13 cellular contexts compared by ENCODE assay signal in genomic region chr20:49185071-49185757, GRCh38. TPM values are rescaled to one million over a fixed set of nuclear protein-coding genes. Genes with fewer than 3 reads are reported as not detected.
DNase-seq lines count a peak whose midpoint lies in the region; TF ChIP-seq lines count a peak whose summit lies in the region.
"Had no signal": no experiment of that assay in that cellular context is flagged by ENCODE, and none has a peak within 500 bp of the region (broad histone marks: within the 10 kb centered on the region; RNA-seq: fewer than 3 reads in every experiment).

No MANE protein-coding gene starts in this region.

- BruUV-seq in A673 (replicated peaks; lab: Mats Ljungman, UMichigan) (no TSS peak), Calu3 (replicated peaks; lab: Mats Ljungman, UMichigan) (no TSS peak)

- no peak overlapping the region for H4K91ac ChIP-seq in mesenchymal stem cell (ENCODE audit: low read length)

- peak overlapping the region; percentile 30 for H3K27ac ChIP-seq in A673 (ENCODE audit: low read depth, low read length, poor library complexity, severe bottlenecking)
- H3K27ac ChIP-seq in mesenchymal stem cell (ENCODE audit: low read length, poor library complexity, severe bottlenecking): no peak overlapping the region
- H3K27ac ChIP-seq in spleen: no peak overlapping the region
- H3K27ac ChIP-seq in uterus: no peak overlapping the region

- no peak overlapping the region for H2AFZ ChIP-seq in mesenchymal stem cell (ENCODE audit: low read depth, low read length)

- peak overlapping the region; percentile 36 for H3K9ac ChIP-seq in mesenchymal stem cell (ENCODE audit: low read length)

- H3K4me1 Mint-ChIP-seq in Calu3 (ENCODE audit: low read depth, unreplicated experiment): peaks cover 50% of the 10 kb centered on the region
- peaks cover 50% of the 10 kb centered on the region for H3K4me1 Mint-ChIP-seq in activated T-helper 2 cell treated with anti-CD3 and anti-CD28 coated beads, Interferon-gamma antibody, Interleukin-2, Interleukin-4, amounts not matched to agents 10 μg/mL and 5 μg/mL and 100 μg/mL, durations not matched to agents 14 hours and 24 hours and 36 hours (ENCODE audit: low read depth)

- no peaks in the 10 kb centered on the region for H3K79me1 ChIP-seq in mesenchymal stem cell (replicated peaks; ENCODE audit: low read length, poor library complexity, severe bottlenecking)

- H2BK120ac ChIP-seq in mesenchymal stem cell (ENCODE audit: low read depth, low read length): no peak overlapping the region

- H2BK5ac ChIP-seq in mesenchymal stem cell (ENCODE audit: low read depth, low read length, poor library complexity, severe bottlenecking): no peak overlapping the region

- H3K4me2 ChIP-seq in mesenchymal stem cell (ENCODE audit: low read length, poor library complexity, severe bottlenecking): no peak overlapping the region

- no peak overlapping the region for H3K4me3 ChIP-seq in A673 (ENCODE audit: low read depth, low read length, poor library complexity, severe bottlenecking)
- no peak overlapping the region for H3K4me3 ChIP-seq in mesenchymal stem cell (ENCODE audit: insufficient read depth in 1 of 2, low read depth in 1 of 2, low read length in 2 of 2)
- no peak overlapping the region for H3K4me3 ChIP-seq in spleen
- no peak overlapping the region for H3K4me3 ChIP-seq in uterus

- no peak for DNase-seq in A673 (ENCODE audit: low spot score)
- DNase-seq in Calu3: no peak
- DNase-seq in activated T-helper 2 cell treated with anti-CD3 and anti-CD28 coated beads, Interferon-gamma antibody, Interleukin-2, Interleukin-4, amounts not matched to agents 10 μg/mL and 5 μg/mL and 100 μg/mL, durations not matched to agents 14 hours and 24 hours and 36 hours (ENCODE audit: low spot score): no peak
- no peak for DNase-seq in mesenchymal stem cell
- DNase-seq in SHP77 (lab: John Stamatoyannopoulos, UW): no peak
- no peak for DNase-seq in spleen
- DNase-seq in uterus: no peak
- DNase-seq in inferior parietal cortex (ENCODE audit: extremely low spot score): no peak
- DNase-seq: naive B cell; NCI-H1436; NCI-H82; stimulated activated CD4-positive, alpha-beta T cell treated with anti-CD3 and anti-CD28 coated beads, Interleukin-15, amount 100 ng/mL, for 24 hours had no signal

- no peak overlapping the region for H3K23ac ChIP-seq in mesenchymal stem cell (ENCODE audit: low read length in 2 of 2)

- no peaks in the 10 kb centered on the region for H3K27me3 ChIP-seq in A673 (replicated peaks; ENCODE audit: insufficient read depth, low read depth, low read length, poor library complexity)
- H3K27me3 ChIP-seq in mesenchymal stem cell (ENCODE audit: control insufficient read depth in 1 of 2, insufficient read depth in 1 of 2, low read length in 2 of 2): no peaks in the 10 kb centered on the region
- no peaks in the 10 kb centered on the region for H3K27me3 ChIP-seq in spleen (replicated peaks in 1 of 7)
- H3K27me3 ChIP-seq in uterus: no peaks in the 10 kb centered on the region

- H3K4me3 Mint-ChIP-seq in Calu3 (ENCODE audit: low read depth, unreplicated experiment): peak overlapping the region; percentile 97
- H3K4me3 Mint-ChIP-seq in activated T-helper 2 cell treated with anti-CD3 and anti-CD28 coated beads, Interferon-gamma antibody, Interleukin-2, Interleukin-4, amounts not matched to agents 10 μg/mL and 5 μg/mL and 100 μg/mL, durations not matched to agents 14 hours and 24 hours and 36 hours (ENCODE audit: low read depth): peak overlapping the region; percentile 52
- H3K4me3 Mint-ChIP-seq: CD14-positive monocyte had no signal

- H3K36me3 ChIP-seq in A673 (ENCODE audit: insufficient read depth, low read length, poor library complexity, severe bottlenecking) (no peaks in the 10 kb centered on the region), mesenchymal stem cell (ENCODE audit: control insufficient read depth in 1 of 2, insufficient read depth in 2 of 2, low read depth in 1 of 2, low read length in 2 of 2) (peaks cover 0 to 5% of the 10 kb centered on the region in 2 experiments), spleen (peaks cover 0 to 7% (median 0%) of the 10 kb centered on the region in 6 donors), uterus (no peaks in the 10 kb centered on the region)

- H3K18ac ChIP-seq in mesenchymal stem cell (ENCODE audit: low read depth in 1 of 2, low read length in 2 of 2): no peak overlapping the region

- TF ChIP-seq POLR2A in spleen (IDR thresholded peaks at IDR 0.05): no peak
- TF ChIP-seq POLR2A in uterus (IDR thresholded peaks at IDR 0.05): no peak

- H3K27me3 Mint-ChIP-seq in Calu3 (ENCODE audit: unreplicated experiment): peaks cover 12% of the 10 kb centered on the region
- H3K27me3 Mint-ChIP-seq in activated T-helper 2 cell treated with anti-CD3 and anti-CD28 coated beads, Interferon-gamma antibody, Interleukin-2, Interleukin-4, amounts not matched to agents 10 μg/mL and 5 μg/mL and 100 μg/mL, durations not matched to agents 14 hours and 24 hours and 36 hours (ENCODE audit: low read depth): peaks cover 2% of the 10 kb centered on the region

- no peaks in the 10 kb centered on the region for H3K9me3 Mint-ChIP-seq in Calu3 (ENCODE audit: low read depth, unreplicated experiment)
- H3K9me3 Mint-ChIP-seq in activated T-helper 2 cell treated with anti-CD3 and anti-CD28 coated beads, Interferon-gamma antibody, Interleukin-2, Interleukin-4, amounts not matched to agents 10 μg/mL and 5 μg/mL and 100 μg/mL, durations not matched to agents 14 hours and 24 hours and 36 hours: no peaks in the 10 kb centered on the region
- H3K9me3 Mint-ChIP-seq: CD14-positive monocyte, naive B cell had no signal

- H3K9me3 ChIP-seq in A673 (ENCODE audit: low read depth, low read length, poor library complexity, severe bottlenecking) (no peaks in the 10 kb centered on the region), mesenchymal stem cell (ENCODE audit: control insufficient read depth, low read length) (no peaks in the 10 kb centered on the region), spleen (no peaks in the 10 kb centered on the region), uterus (no peaks in the 10 kb centered on the region)

- H3K4me1 ChIP-seq in A673 (ENCODE audit: insufficient read depth, low read length, poor library complexity, severe bottlenecking) (peaks cover 29% of the 10 kb centered on the region), mesenchymal stem cell (ENCODE audit: control insufficient read depth, insufficient read depth, low read depth, low read length) (peaks cover 10% of the 10 kb centered on the region), spleen (peaks cover 10 to 80% (median 59%) of the 10 kb centered on the region in 6 donors), uterus (peaks cover 0 to 3% of the 10 kb centered on the region in 2 donors)

- H3K36me3 Mint-ChIP-seq in Calu3 (ENCODE audit: insufficient read depth, unreplicated experiment): peaks cover 39% of the 10 kb centered on the region
- peaks cover 36% of the 10 kb centered on the region for H3K36me3 Mint-ChIP-seq in activated T-helper 2 cell treated with anti-CD3 and anti-CD28 coated beads, Interferon-gamma antibody, Interleukin-2, Interleukin-4, amounts not matched to agents 10 μg/mL and 5 μg/mL and 100 μg/mL, durations not matched to agents 14 hours and 24 hours and 36 hours (ENCODE audit: low read depth)
- H3K36me3 Mint-ChIP-seq: naive B cell had no signal

- H3K27ac Mint-ChIP-seq in Calu3 (ENCODE audit: unreplicated experiment): peak overlapping the region; percentile 84
- H3K27ac Mint-ChIP-seq in activated T-helper 2 cell treated with anti-CD3 and anti-CD28 coated beads, Interferon-gamma antibody, Interleukin-2, Interleukin-4, amounts not matched to agents 10 μg/mL and 5 μg/mL and 100 μg/mL, durations not matched to agents 14 hours and 24 hours and 36 hours: peak overlapping the region; percentile 52

- CTCF ChIA-PET in A673 (lab: Charles Lee) (no interaction called here), Calu3 (lab: Charles Lee) (interaction anchor here (0.8 to 1.9 kb wide), 3 partner anchors 32 to 91 kb away, joined by 3 to 5 read pairs (median 5); no protein-coding TSS in a partner anchor)

- no peak overlapping the region for H2BK12ac ChIP-seq in mesenchymal stem cell (ENCODE audit: low read length in 2 of 2)

- POLR2A ChIA-PET in A673 (lab: Charles Lee; ENCODE audit: low non-redundant PET): interaction anchor here (0.6 kb wide), 2 partner anchors 65 to 507 kb away, joined by 5 to 6 read pairs; no protein-coding TSS in a partner anchor

- H3K14ac ChIP-seq in mesenchymal stem cell (ENCODE audit: low read length in 2 of 2): no peak overlapping the region

- no peak overlapping the region for H3K4ac ChIP-seq in mesenchymal stem cell (ENCODE audit: low read depth in 1 of 2, low read length in 2 of 2)

- H4K8ac ChIP-seq in mesenchymal stem cell (ENCODE audit: low read length): no peak overlapping the region

- TF ChIP-seq CTCF in A673 (conservative IDR thresholded peaks at IDR 0.05; ENCODE audit: low read depth, low read length) (no peak), Calu3 (IDR thresholded peaks at IDR 0.05; ENCODE audit: unreplicated experiment) (no peak), spleen (IDR thresholded peaks at IDR 0.05 in 8 of 11, conservative IDR thresholded peaks at IDR 0.05 in 3 of 11) (no peak), uterus (IDR thresholded peaks at IDR 0.05) (no peak)

- WGBS in mesenchymal stem cell: 87% methylated on average over 2 of the region's 6 CpGs
- WGBS in spleen, 5 donors: 67 to 83% (median 74%) methylated on average over 6 of the region's 6 CpGs

- H2BK15ac ChIP-seq in mesenchymal stem cell (ENCODE audit: low read depth, poor library complexity, severe bottlenecking): no peak overlapping the region

- no peak overlapping the region for H2AK5ac ChIP-seq in mesenchymal stem cell (ENCODE audit: low read length, severe bottlenecking)

- intact Hi-C loops in A673 (cut with micrococcal nuclease; ENCODE audit: unreplicated experiment) (no loop called here), Calu3 (cut with micrococcal nuclease; ENCODE audit: unreplicated experiment) (no loop called here), spleen (cut with DNase I; ENCODE audit: low total_unique reads) (no loop called here), uterus (cut with DNase I; ENCODE audit: low total_unique reads) (no loop called here)
- intact Hi-C loops in activated T-helper 2 cell treated with anti-CD3 and anti-CD28 coated beads, Interferon-gamma antibody, Interleukin-2, Interleukin-4, amounts not matched to agents 10 μg/mL and 5 μg/mL and 100 μg/mL, durations not matched to agents 14 hours and 24 hours and 36 hours (cut with micrococcal nuclease): loop anchor here (5.0 kb wide), 1 partner anchor 53 kb away; no protein-coding TSS in a partner anchor

RNA-seq across cellular contexts. Expression of gene STAU1, which starts 2.9 kb away (rescaled TPM):
- total RNA-seq in A673 (2021) (96.2 and 104 TPM in 2 replicates), Calu3 (2022) (147 and 155 TPM in 2 replicates), spleen (10 to 100 TPM; 55.8 to 76.9 (median 62.2) TPM), uterus (10 to 100 TPM; 52.6 to 97.1 (median 73.3) TPM)
- 68.8 and 69.7 TPM in 2 replicates for total RNA-seq in activated T-helper 2 cell treated with anti-CD3 and anti-CD28 coated beads, Interferon-gamma antibody, Interleukin-2, Interleukin-4, amounts not matched to agents 10 μg/mL and 5 μg/mL and 100 μg/mL, durations not matched to agents 14 hours and 24 hours and 36 hours
- 80.8 TPM for polyA plus RNA-seq in mesenchymal stem cell (2013, experiment 1 of 2)
- polyA plus RNA-seq in mesenchymal stem cell (2013, experiment 2 of 2): 80.1 TPM
- polyA plus RNA-seq in spleen: 10 to 100 TPM; 18.5 to 26.7 (median 20.1) TPM

RNA-seq across cellular contexts. Expression of gene DDX27, which starts 34.0 kb away (rescaled TPM):
- total RNA-seq in A673 (2021): 62.4 and 62.9 TPM in 2 replicates
- 87.3 and 96.0 TPM in 2 replicates for total RNA-seq in Calu3 (2022)
- total RNA-seq in activated T-helper 2 cell treated with anti-CD3 and anti-CD28 coated beads, Interferon-gamma antibody, Interleukin-2, Interleukin-4, amounts not matched to agents 10 μg/mL and 5 μg/mL and 100 μg/mL, durations not matched to agents 14 hours and 24 hours and 36 hours: 51.4 and 54.0 TPM in 2 replicates
- polyA plus RNA-seq in mesenchymal stem cell (2013, experiment 1 of 2): 34.0 TPM
- polyA plus RNA-seq in mesenchymal stem cell (2013, experiment 2 of 2): 31.9 TPM
- 10 to 100 TPM; 32.3 to 39.0 (median 36.8) TPM for total RNA-seq in spleen
- polyA plus RNA-seq in spleen: 10 to 100 TPM; 30.2 to 38.7 (median 33.3) TPM
- 10 to 100 TPM; 11.8 to 35.8 (median 26.5) TPM for total RNA-seq in uterus
